Comparison of ENCODE assay signal across 2 cellular contexts in the genomic region with DNA sequence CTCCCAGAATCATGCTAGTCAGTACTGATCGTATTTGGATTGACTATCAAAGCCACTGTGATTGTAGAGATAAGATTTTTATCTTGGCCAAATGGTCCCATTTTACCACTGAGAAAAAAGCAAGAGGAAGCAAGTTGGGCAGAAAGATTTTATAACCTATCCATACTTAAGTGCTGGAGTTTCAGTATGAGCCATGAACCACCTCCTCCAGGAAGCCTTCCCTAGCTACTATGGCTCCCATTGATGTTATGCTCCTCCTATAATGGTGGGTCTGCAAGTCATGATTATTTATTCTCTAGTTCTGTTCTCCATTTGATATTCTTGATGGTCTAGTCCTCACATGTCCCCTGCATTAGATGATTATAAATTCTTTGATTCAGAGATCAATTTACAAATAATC.
TF ChIP-seq lines count a peak whose summit lies in the region.

No MANE protein-coding gene starts in this region.

TF ChIP-seq in A549, 52 proteins besides CTCF, POLR2A, EP300 and RAD21:
- no peak for TF ChIP-seq NPAS2 (CRISPR knock-in tag; IDR thresholded peaks at IDR 0.05; ENCODE audit: borderline replicate concordance)
- peak; percentile 25 for TF ChIP-seq ZFP36 (IDR thresholded peaks at IDR 0.05; ENCODE audit: borderline replicate concordance, partially characterized antibody)
- TF ChIP-seq GATA3 (IDR thresholded peaks at IDR 0.05; ENCODE audit: borderline replicate concordance): no peak

TF ChIP-seq in K562, 482 proteins besides CTCF, POLR2A, EP300 and RAD21:
- TF ChIP-seq MXI1 (IDR thresholded peaks at IDR 0.05; ENCODE audit: low read depth, low read length) (no peak), PTTG1 (tag; IDR thresholded peaks at IDR 0.05; ENCODE audit: low read depth) (no peak), ZFP36 (IDR thresholded peaks at IDR 0.05; ENCODE audit: low read depth, low read length, partially characterized antibody) (peak; percentile 84), ZNF140 (CRISPR knock-in tag; IDR thresholded peaks at IDR 0.05) (no peak), RBM25 (IDR thresholded peaks at IDR 0.05; ENCODE audit: low read depth, low read length, severe bottlenecking) (peak; percentile 51), NCOA6 (IDR thresholded peaks at IDR 0.05) (no peak), ZNF589 (CRISPR knock-in tag; IDR thresholded peaks at IDR 0.05; ENCODE audit: low read depth) (no peak), MTA1 (IDR thresholded peaks at IDR 0.05; ENCODE audit: borderline replicate concordance) (no peak), SMARCA4 (IDR thresholded peaks at IDR 0.05) (no peak), LEF1 (IDR thresholded peaks at IDR 0.05) (no peak)
- TF ChIP-seq, protein P1, sequence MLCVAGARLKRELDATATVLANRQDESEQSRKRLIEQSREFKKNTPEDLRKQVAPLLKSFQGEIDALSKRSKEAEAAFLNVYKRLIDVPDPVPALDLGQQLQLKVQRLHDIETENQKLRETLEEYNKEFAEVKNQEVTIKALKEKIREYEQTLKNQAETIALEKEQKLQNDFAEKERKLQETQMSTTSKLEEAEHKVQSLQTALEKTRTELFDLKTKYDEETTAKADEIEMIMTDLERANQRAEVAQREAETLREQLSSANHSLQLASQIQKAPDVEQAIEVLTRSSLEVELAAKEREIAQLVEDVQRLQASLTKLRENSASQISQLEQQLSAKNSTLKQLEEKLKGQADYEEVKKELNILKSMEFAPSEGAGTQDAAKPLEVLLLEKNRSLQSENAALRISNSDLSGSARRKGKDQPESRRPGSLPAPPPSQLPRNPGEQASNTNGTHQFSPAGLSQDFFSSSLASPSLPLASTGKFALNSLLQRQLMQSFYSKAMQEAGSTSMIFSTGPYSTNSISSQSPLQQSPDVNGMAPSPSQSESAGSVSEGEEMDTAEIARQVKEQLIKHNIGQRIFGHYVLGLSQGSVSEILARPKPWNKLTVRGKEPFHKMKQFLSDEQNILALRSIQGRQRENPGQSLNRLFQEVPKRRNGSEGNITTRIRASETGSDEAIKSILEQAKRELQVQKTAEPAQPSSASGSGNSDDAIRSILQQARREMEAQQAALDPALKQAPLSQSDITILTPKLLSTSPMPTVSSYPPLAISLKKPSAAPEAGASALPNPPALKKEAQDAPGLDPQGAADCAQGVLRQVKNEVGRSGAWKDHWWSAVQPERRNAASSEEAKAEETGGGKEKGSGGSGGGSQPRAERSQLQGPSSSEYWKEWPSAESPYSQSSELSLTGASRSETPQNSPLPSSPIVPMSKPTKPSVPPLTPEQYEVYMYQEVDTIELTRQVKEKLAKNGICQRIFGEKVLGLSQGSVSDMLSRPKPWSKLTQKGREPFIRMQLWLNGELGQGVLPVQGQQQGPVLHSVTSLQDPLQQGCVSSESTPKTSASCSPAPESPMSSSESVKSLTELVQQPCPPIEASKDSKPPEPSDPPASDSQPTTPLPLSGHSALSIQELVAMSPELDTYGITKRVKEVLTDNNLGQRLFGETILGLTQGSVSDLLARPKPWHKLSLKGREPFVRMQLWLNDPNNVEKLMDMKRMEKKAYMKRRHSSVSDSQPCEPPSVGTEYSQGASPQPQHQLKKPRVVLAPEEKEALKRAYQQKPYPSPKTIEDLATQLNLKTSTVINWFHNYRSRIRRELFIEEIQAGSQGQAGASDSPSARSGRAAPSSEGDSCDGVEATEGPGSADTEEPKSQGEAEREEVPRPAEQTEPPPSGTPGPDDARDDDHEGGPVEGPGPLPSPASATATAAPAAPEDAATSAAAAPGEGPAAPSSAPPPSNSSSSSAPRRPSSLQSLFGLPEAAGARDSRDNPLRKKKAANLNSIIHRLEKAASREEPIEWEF (CRISPR knock-in tag; IDR thresholded peaks at IDR 0.05): no peak
